23 cellular contexts compared by ENCODE assay signal in genomic region chr6:169425628-169426370, GRCh38.
A peak's percentile ranks its signal among the peaks of the same experiment; 100 is the strongest.
DNase-seq lines count a peak whose midpoint lies in the region; ATAC-seq and TF ChIP-seq lines count a peak whose summit lies in the region.
"Had no signal": no experiment of that assay in that cellular context is flagged by ENCODE, and none has a peak within 500 bp of the region (broad histone marks: within the 10 kb centered on the region; RNA-seq: fewer than 3 reads in every experiment).

No MANE protein-coding gene starts in this region.

- H3K27ac ChIP-seq in heart left ventricle (no peak overlapping the region), thyroid gland (no peak overlapping the region), ascending aorta (no peak overlapping the region)
- H3K27ac ChIP-seq: A549, BLaER1, RWPE1 had no signal

- DNase-seq in Right ventricle myocardium inferior (ENCODE audit: missing footprints) = peak; percentile 54
- no peak for DNase-seq in heart left ventricle
- peak; percentile 33 for DNase-seq in fibroblast of pulmonary artery (ENCODE audit: low read depth)
- peak; percentile 24 to 38 for DNase-seq in thyroid gland
- DNase-seq in DMS 273 treated with DMSO at 0.1 percent for 48 hours (lab: John Stamatoyannopoulos, UW) = no peak
- no peak for DNase-seq in ascending aorta (ENCODE audit: low spot score in 2 of 2)
- DNase-seq: activated CD4-positive, alpha-beta T cell treated with anti-CD3 and anti-CD28 coated beads, Interleukin-2, amount 10 ng/mL, durations not matched to agents 7 days and 5 days; activated naive CD4-positive, alpha-beta T cell treated with anti-CD3 and anti-CD28 coated beads for 36 hours; DMS79 treated with DMSO at 0.1 percent for 48 hours; effector memory CD8-positive, alpha-beta T cell; KG1; mucosa of descending colon; NCI-H1694; NCI-H2171; NCI-H524 treated with DMSO at 0.1 percent for 48 hours; sigmoid colon had no signal

- H3K27me3 ChIP-seq in heart left ventricle (peaks cover 0 to 4% (median 0%) of the 10 kb centered on the region in 9 donors), thyroid gland (no peaks in the 10 kb centered on the region), ascending aorta (no peaks in the 10 kb centered on the region)
- H3K27me3 ChIP-seq: BLaER1, esophagus muscularis mucosa, gastroesophageal sphincter, sigmoid colon had no signal

- ATAC-seq in Right ventricle myocardium inferior (no peak), heart left ventricle (no peak), SK-N-SH treated with all-trans-retinoic acid at 6 μM for 48 hours (peak; percentile 26), GM18870 (IDR thresholded peaks at IDR 0.05; ENCODE audit: unreplicated experiment) (no peak)
- ATAC-seq: A549; effector memory CD8-positive, alpha-beta T cell; gastroesophageal sphincter had no signal

- TF ChIP-seq POLR2A in heart left ventricle (IDR thresholded peaks at IDR 0.05) = no peak
- no peak for TF ChIP-seq POLR2A in thyroid gland (IDR thresholded peaks at IDR 0.05)

- H3K9me3 ChIP-seq in heart left ventricle = peaks cover 0 to 13% (median 5%) of the 10 kb centered on the region in 12 donors
- H3K9me3 ChIP-seq in thyroid gland = no peaks in the 10 kb centered on the region
- H3K9me3 ChIP-seq in ascending aorta = peaks cover 0 to 8% of the 10 kb centered on the region in 2 donors
- H3K9me3 ChIP-seq: A549 had no signal

- peaks cover 0 to 19% (median 2%) of the 10 kb centered on the region in 12 donors for H3K4me1 ChIP-seq in heart left ventricle
- peaks cover 0 to 15% of the 10 kb centered on the region in 2 donors for H3K4me1 ChIP-seq in thyroid gland
- peaks cover 0 to 5% of the 10 kb centered on the region in 2 donors for H3K4me1 ChIP-seq in ascending aorta
- H3K4me1 ChIP-seq: BLaER1 had no signal

- H3K36me3 ChIP-seq in heart left ventricle = no peaks in the 10 kb centered on the region
- H3K36me3 ChIP-seq in thyroid gland = no peaks in the 10 kb centered on the region
- no peaks in the 10 kb centered on the region for H3K36me3 ChIP-seq in ascending aorta
- H3K36me3 ChIP-seq: BLaER1, esophagus muscularis mucosa, gastroesophageal sphincter, sigmoid colon had no signal

- no peak overlapping the region for H3K4me3 ChIP-seq in heart left ventricle
- no peak overlapping the region for H3K4me3 ChIP-seq in fibroblast of pulmonary artery (replicated peaks; ENCODE audit: low read depth, low read length)
- no peak overlapping the region for H3K4me3 ChIP-seq in thyroid gland (replicated peaks in 1 of 3)
- H3K4me3 ChIP-seq in ascending aorta = no peak overlapping the region
- H3K4me3 ChIP-seq: A549, BLaER1, mucosa of descending colon had no signal

- intact Hi-C loops in Right ventricle myocardium inferior (cut with DNase I) (no loop called here), heart left ventricle (cut with DNase I) (no loop called here), thyroid gland (cut with DNase I) (no loop called here), ascending aorta (cut with DNase I) (no loop called here)

- 76 to 93% (median 86%) methylated on average over 31 of the region's 31 CpGs for WGBS in heart left ventricle, 4 donors
- WGBS in thyroid gland, 2 donors = 84% methylated on average over 20 to 21 of the region's 31 CpGs

- TF ChIP-seq CTCF in heart left ventricle (IDR thresholded peaks at IDR 0.05) (no peak), fibroblast of pulmonary artery (IDR thresholded peaks at IDR 0.05; ENCODE audit: low read length, missing control alignments) (no peak), thyroid gland (IDR thresholded peaks at IDR 0.05) (no peak), ascending aorta (IDR thresholded peaks at IDR 0.05) (no peak)

TF ChIP-seq in SK-N-SH treated with all-trans-retinoic acid at 6 μM for 48 hours, 23 proteins besides CTCF, POLR2A, EP300 and RAD21:
- TF ChIP-seq PPARA (CRISPR knock-in tag; IDR thresholded peaks at IDR 0.05; ENCODE audit: borderline replicate concordance) = no peak
- no peak for TF ChIP-seq ZNF8 (CRISPR knock-in tag; IDR thresholded peaks at IDR 0.05)
- no peak for TF ChIP-seq SNAI2 (CRISPR knock-in tag; IDR thresholded peaks at IDR 0.05)
- no peak for TF ChIP-seq TCF4 (CRISPR knock-in tag; IDR thresholded peaks at IDR 0.05; ENCODE audit: borderline replicate concordance)
- no peak for TF ChIP-seq ESRRG (CRISPR knock-in tag; IDR thresholded peaks at IDR 0.05)
- no peak for TF ChIP-seq CREB5 (CRISPR knock-in tag; IDR thresholded peaks at IDR 0.05; ENCODE audit: low read depth)

Comparison
In these comparisons a context has a peak if more than half of its experiments do, and no peak if none do; other contexts are left out.
1. DNase-seq: peak in Right ventricle myocardium inferior (single experiment), fibroblast of pulmonary artery (single experiment) and thyroid gland (2 of 2); none in heart left ventricle (0 of 5), DMS 273 treated with DMSO at 0.1 percent for 48 hours (single experiment) and ascending aorta (0 of 2).